ENCODE assay signal across 1 cellular context in genomic region chr1:110407260-110408210, GRCh38.
TF ChIP-seq lines count a peak whose summit lies in the region.

TSS of gene LAMTOR5 (minus strand) at chr1:110407694. CDS start at chr1:110407620, 74 bp downstream.

TF ChIP-seq in K562, 482 proteins besides CTCF, POLR2A, EP300 and RAD21 (continued from another document and continues in another):
- TF ChIP-seq ZNF318 (IDR thresholded peaks at IDR 0.05; ENCODE audit: borderline replicate concordance in 1 of 2, low read depth in 1 of 2) (0 out of 4 replicates have a peak, but pooled peaks of 1 of the 2 experiments have one; percentile 42), MBD2 (IDR thresholded peaks at IDR 0.05; ENCODE audit: borderline replicate concordance, low read depth) (peak; percentile 86), BRF1 (IDR thresholded peaks at IDR 0.05; ENCODE audit: borderline replicate concordance, extremely low read depth, insufficient read length) (no peak), MECOM (CRISPR knock-in tag; IDR thresholded peaks at IDR 0.05) (no peak), PHF21A (IDR thresholded peaks at IDR 0.05; ENCODE audit: borderline replicate concordance, low read depth) (no peak), HNRNPK (IDR thresholded peaks at IDR 0.05; ENCODE audit: low read depth, low read length, poor library complexity, severe bottlenecking) (no peak), MAZ (CRISPR knock-in tag; conservative IDR thresholded peaks at IDR 0.05 in 1 of 2, IDR thresholded peaks at IDR 0.05 in 1 of 2) (peak in 1 of 2 experiments; percentile 94), POLR2H (tag; IDR thresholded peaks at IDR 0.05; ENCODE audit: low read depth) (peak; percentile 94), ZNF253 (CRISPR knock-in tag; conservative IDR thresholded peaks at IDR 0.05) (no peak), ZNF609 (CRISPR knock-in tag; IDR thresholded peaks at IDR 0.05; ENCODE audit: borderline replicate concordance) (peak; percentile 96; the same call in 1 of the 2 replicates), DLX4 (CRISPR knock-in tag; IDR thresholded peaks at IDR 0.05) (no peak), ATF6 (CRISPR knock-in tag; IDR thresholded peaks at IDR 0.05) (peak; percentile 56; the same call in 1 of the 2 replicates), ZNF583 (CRISPR knock-in tag; IDR thresholded peaks at IDR 0.05) (0 out of 2 replicates have a peak, but pooled peaks have one; percentile 24), CREBBP (IDR thresholded peaks at IDR 0.05; ENCODE audit: low read depth, low read length) (no peak), NR3C1 (CRISPR knock-in tag; IDR thresholded peaks at IDR 0.05) (no peak; the same call in 1 of the 2 replicates), ERF (CRISPR knock-in tag; IDR thresholded peaks at IDR 0.05) (peak; percentile 32; the same call in 1 of the 2 replicates), GATA2 (CRISPR knock-in tag; IDR thresholded peaks at IDR 0.05) (no peak), E2F1 (CRISPR knock-in tag; IDR thresholded peaks at IDR 0.05) (peak; percentile 48; the same call in 1 of the 2 replicates), CBFA2T3 (IDR thresholded peaks at IDR 0.05) (0 out of 2 replicates have a peak, but pooled peaks have one; percentile 11), ARID3A (IDR thresholded peaks at IDR 0.05; ENCODE audit: borderline replicate concordance, low read depth, low read length) (no peak), ARNT (IDR thresholded peaks at IDR 0.05) (0 out of 4 replicates have a peak, but pooled peaks of 1 of the 2 experiments have one; percentile 52), ZNF75A (CRISPR knock-in tag; IDR thresholded peaks at IDR 0.05) (no peak), ATF1 (CRISPR knock-in tag; IDR thresholded peaks at IDR 0.05) (peak; percentile 96), ATF1 (tag; IDR thresholded peaks at IDR 0.05) (peak; percentile 99), ZNF146 (CRISPR knock-in tag; IDR thresholded peaks at IDR 0.05; ENCODE audit: unreplicated experiment) (no peak), ARID1B (IDR thresholded peaks at IDR 0.05) (no peak), MCM7 (IDR thresholded peaks at IDR 0.05) (no peak; a peak in 1 of 4 replicates)
